ENCODE assay signal across 17 cellular contexts in the genomic region with DNA sequence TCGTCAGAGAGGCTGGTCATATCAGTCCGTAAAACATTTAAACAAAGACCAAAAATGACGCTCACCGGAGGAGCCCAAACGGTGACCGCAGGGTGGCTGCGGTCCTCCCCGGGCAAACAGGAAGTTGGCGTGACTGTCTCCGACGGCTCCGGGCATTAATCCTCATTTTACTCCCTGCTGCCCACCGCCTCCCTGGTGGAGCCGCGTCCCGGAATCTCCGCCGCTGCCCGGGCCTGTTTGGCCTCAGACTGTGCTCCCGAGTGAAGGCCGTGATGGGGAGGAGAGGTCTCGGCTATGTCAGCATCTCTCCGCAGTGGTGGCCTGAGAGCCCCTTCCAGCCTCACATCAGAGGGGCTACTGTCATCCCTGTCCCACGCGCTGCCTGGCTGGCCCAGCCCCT. TPM values are rescaled to one million over a fixed set of nuclear protein-coding genes. Genes with fewer than 3 reads are reported as not detected.
DNase-seq lines count a peak whose midpoint lies in the region; ATAC-seq, FAIRE-seq and TF ChIP-seq lines count a peak whose summit lies in the region.
"Had no signal": no experiment of that assay in that cellular context is flagged by ENCODE, and none has a peak within 500 bp of the region (broad histone marks: within the 10 kb centered on the region; RNA-seq: fewer than 3 reads in every experiment).

No MANE protein-coding gene starts in this region.

- H3K4me1 Mint-ChIP-seq in brain: peaks cover 80% of the 10 kb centered on the region
- H3K4me1 Mint-ChIP-seq: CD8-positive, alpha-beta memory T cell had no signal

- TF ChIP-seq CTCF in brain (conservative IDR thresholded peaks at IDR 0.05): no peak
- no peak for TF ChIP-seq CTCF in kidney (IDR thresholded peaks at IDR 0.05; ENCODE audit: borderline replicate concordance, extremely low read depth, insufficient read depth)
- no peak for TF ChIP-seq CTCF in upper lobe of right lung (IDR thresholded peaks at IDR 0.05)

- H3K36me3 ChIP-seq in kidney (ENCODE audit: control insufficient read depth in 1 of 2, insufficient read depth in 2 of 2, low read length in 2 of 2) (no peaks in the 10 kb centered on the region), upper lobe of right lung (no peaks in the 10 kb centered on the region)
- H3K36me3 ChIP-seq: MG63 had no signal

- intact Hi-C loops in kidney (cut with DNase I): no loop called here
- intact Hi-C loops in sciatic nerve (cut with DNase I): no loop called here
- intact Hi-C loops in upper lobe of right lung (cut with DNase I): loop anchor here (10.0 kb wide), 1 partner anchor 336 kb away; no protein-coding TSS in a partner anchor

- peak overlapping the region; percentile 88 to 98 (median 90) for H3K27ac Mint-ChIP-seq in brain
- H3K27ac Mint-ChIP-seq: CD8-positive, alpha-beta memory T cell had no signal

- no peak for DNase-seq in kidney
- no peak for DNase-seq in sciatic nerve (ENCODE audit: low spot score)
- no peak for DNase-seq in upper lobe of right lung
- no peak for DNase-seq in islet precursor cell
- no peak for DNase-seq in SIG-M5 (lab: John Stamatoyannopoulos, UW)
- DNase-seq: CD8-positive, alpha-beta memory T cell; EL; H9; MG63; NCI-H1092 treated with DMSO at 0.1 percent for 48 hours; NCI-H1694 treated with DMSO at 0.1 percent for 48 hours; NCI-H446 had no signal

- ATAC-seq in sciatic nerve: peak; percentile 11
- ATAC-seq in upper lobe of right lung: no peak
- ATAC-seq in esophagus mucosa: no peak

- H3K4me1 ChIP-seq in kidney (ENCODE audit: control insufficient read depth in 1 of 2, insufficient read depth in 1 of 2, low read depth in 1 of 2, low read length in 2 of 2) (peaks cover 4 to 25% of the 10 kb centered on the region in 2 donors), upper lobe of right lung (peaks cover 17% of the 10 kb centered on the region)

- no peaks in the 10 kb centered on the region for H3K9me3 ChIP-seq in kidney (ENCODE audit: control insufficient read depth in 1 of 2, low read length in 2 of 2)
- no peaks in the 10 kb centered on the region for H3K9me3 ChIP-seq in upper lobe of right lung
- H3K9me3 ChIP-seq: MG63 had no signal

- H3K4me3 ChIP-seq in kidney (ENCODE audit: low read length in 2 of 2) (no peak overlapping the region), upper lobe of right lung (no peak overlapping the region)
- H3K4me3 ChIP-seq: MG63 had no signal

- peaks cover 2% of the 10 kb centered on the region for H3K27me3 Mint-ChIP-seq in brain

- H3K4me3 Mint-ChIP-seq in brain: peak overlapping the region in 4 of 5 experiments; percentile 26 to 78 (median 57)
- H3K4me3 Mint-ChIP-seq: CD8-positive, alpha-beta memory T cell; H9 had no signal

- H3K9me3 Mint-ChIP-seq in brain: peaks cover 0 to 5% (median 0%) of the 10 kb centered on the region in 5 experiments
- H3K9me3 Mint-ChIP-seq: CD8-positive, alpha-beta memory T cell; H9 had no signal

- H3K9ac ChIP-seq in kidney (ENCODE audit: low read length in 2 of 2): peak overlapping the region in 1 of 2 donors; percentile 65

- no peaks in the 10 kb centered on the region for H3K36me3 Mint-ChIP-seq in brain
- H3K36me3 Mint-ChIP-seq: CD8-positive, alpha-beta memory T cell had no signal

- no peak for FAIRE-seq in kidney (lab: Jason Lieb, UNC)

- peaks cover 23% of the 10 kb centered on the region for H3K27me3 ChIP-seq in upper lobe of right lung
- H3K27me3 ChIP-seq: MG63 had no signal

- H3K27ac ChIP-seq in kidney (ENCODE audit: low read depth in 2 of 2, low read length in 2 of 2) (peak overlapping the region; percentile 51 to 60), upper lobe of right lung (peak overlapping the region; percentile 47)
- H3K27ac ChIP-seq: RWPE1 had no signal

RNA-seq across cellular contexts. Expression of gene PRDM16, which starts 9.9 kb away (rescaled TPM):
- polyA plus RNA-seq in brain (ENCODE audit: insufficient read depth, low read depth, low replicate concordance) (2.4 TPM), kidney (ENCODE audit: insufficient read depth, low read depth, low replicate concordance) (3.0 TPM)
- total RNA-seq in kidney (21.9 TPM), sciatic nerve (31.3 TPM), upper lobe of right lung (21.0 TPM), esophagus mucosa (0.44 TPM)
- total RNA-seq: CD8-positive, alpha-beta memory T cell had no signal
- polyA plus RNA-seq: CD8-positive, alpha-beta memory T cell had no signal

RNA-seq across cellular contexts. Expression of gene ACTRT2, which starts 57.7 kb away (rescaled TPM):
- polyA plus RNA-seq in brain (ENCODE audit: insufficient read depth, low read depth, low replicate concordance) (not detected), kidney (ENCODE audit: insufficient read depth, low read depth, low replicate concordance) (not detected)
- total RNA-seq in kidney (not detected), sciatic nerve (not detected), upper lobe of right lung (not detected), esophagus mucosa (not detected)
- total RNA-seq: CD8-positive, alpha-beta memory T cell; H9 had no signal
- polyA plus RNA-seq: AG04450; BJ; CD8-positive, alpha-beta memory T cell had no signal

Comparison
In these comparisons a context has a peak if more than half of its experiments do, and no peak if none do; other contexts are left out.
1. RNA of gene PRDM16, which starts 9.9 kb away (total RNA-seq): 31.3 TPM in sciatic nerve (single experiment), 21.9 TPM in kidney (single experiment) and 21.0 TPM in upper lobe of right lung (single experiment); 0.44 TPM in esophagus mucosa (single experiment); every median in the first group is over 10 times any median in the second.